ENCODE assay signal across 11 cellular contexts in the genomic region with DNA sequence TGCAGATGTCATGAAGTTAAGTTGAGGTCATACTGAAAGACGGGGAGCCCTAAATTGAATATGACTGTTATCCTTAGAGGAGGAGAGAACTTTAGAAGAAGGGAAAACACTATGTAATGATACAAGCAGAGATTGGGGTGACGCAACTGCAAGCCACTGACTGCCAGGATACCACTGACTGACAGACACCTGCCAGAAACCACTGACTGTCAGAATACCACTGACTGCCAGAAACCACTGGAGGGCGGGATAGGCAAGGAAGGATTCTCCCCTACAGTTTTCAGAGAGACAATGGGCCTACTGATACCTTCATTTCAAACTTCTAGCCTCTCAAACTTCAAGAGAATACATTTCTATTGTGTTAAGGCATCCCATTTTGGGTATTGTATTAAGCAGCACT.
DNase-seq lines count a peak whose midpoint lies in the region; ATAC-seq and TF ChIP-seq lines count a peak whose summit lies in the region.
"Had no signal": no experiment of that assay in that cellular context is flagged by ENCODE, and none has a peak within 500 bp of the region (broad histone marks: within the 10 kb centered on the region; RNA-seq: fewer than 3 reads in every experiment).

No MANE protein-coding gene starts in this region.

- H3K27me3 Mint-ChIP-seq in activated naive CD8-positive, alpha-beta T cell treated with anti-CD3 and anti-CD28 coated beads, Interleukin-2, amount 50 U/mL, for 24 hours: no peaks in the 10 kb centered on the region
- H3K27me3 Mint-ChIP-seq: activated naive CD8-positive, alpha-beta T cell treated with anti-CD3 and anti-CD28 coated beads, Interleukin-2, amount 10 ng/mL, durations not matched to agents 7 days and 5 days had no signal

- no peak overlapping the region for H3K4me3 ChIP-seq in HAP-1
- no peak overlapping the region for H3K4me3 ChIP-seq in colonic mucosa
- H3K4me3 ChIP-seq: thoracic aorta had no signal

- H3K27ac ChIP-seq in C4-2B (no peak overlapping the region), colonic mucosa (no peak overlapping the region)
- H3K27ac ChIP-seq: thoracic aorta had no signal

- no peaks in the 10 kb centered on the region for H3K9me3 Mint-ChIP-seq in activated naive CD8-positive, alpha-beta T cell treated with anti-CD3 and anti-CD28 coated beads, Interleukin-2, amount 50 U/mL, for 24 hours
- H3K9me3 Mint-ChIP-seq: activated naive CD8-positive, alpha-beta T cell treated with anti-CD3 and anti-CD28 coated beads, Interleukin-2, amount 10 ng/mL, durations not matched to agents 7 days and 5 days had no signal

- in situ Hi-C loops in HAP-1 (cut with MboI; ENCODE audit: low sequenced_read_pairs): no loop called here

- no peak overlapping the region for H3K9ac ChIP-seq in colonic mucosa (ENCODE audit: low read depth in 2 of 2, low read length in 2 of 2)

- TF ChIP-seq CTCF in C4-2B (conservative IDR thresholded peaks at IDR 0.05): peak; percentile 27
- TF ChIP-seq CTCF in colonic mucosa (IDR thresholded peaks at IDR 0.05): no peak

- H3K4me3 Mint-ChIP-seq in activated naive CD8-positive, alpha-beta T cell treated with anti-CD3 and anti-CD28 coated beads, Interleukin-2, amount 50 U/mL, for 24 hours: no peak overlapping the region
- H3K4me3 Mint-ChIP-seq: activated naive CD8-positive, alpha-beta T cell treated with anti-CD3 and anti-CD28 coated beads, Interleukin-2, amount 10 ng/mL, durations not matched to agents 7 days and 5 days had no signal

- H3K27ac Mint-ChIP-seq in activated naive CD8-positive, alpha-beta T cell treated with anti-CD3 and anti-CD28 coated beads, Interleukin-2, amount 50 U/mL, for 24 hours: no peak overlapping the region
- H3K27ac Mint-ChIP-seq: activated naive CD8-positive, alpha-beta T cell treated with anti-CD3 and anti-CD28 coated beads, Interleukin-2, amount 10 ng/mL, durations not matched to agents 7 days and 5 days had no signal

- H3K36me3 ChIP-seq in HAP-1 (replicated peaks) (no peaks in the 10 kb centered on the region), colonic mucosa (no peaks in the 10 kb centered on the region)
- H3K36me3 ChIP-seq: thoracic aorta had no signal

- no peak for ATAC-seq in GM19395 (IDR thresholded peaks at IDR 0.05; ENCODE audit: unreplicated experiment)
- no peak for ATAC-seq in HG03354 (IDR thresholded peaks at IDR 0.05; ENCODE audit: poor library complexity, severe bottlenecking, unreplicated experiment)
- ATAC-seq in activated naive CD8-positive, alpha-beta T cell treated with anti-CD3 and anti-CD28 coated beads, Interleukin-2, amount 50 U/mL, for 24 hours: no peak

- intact Hi-C loops in colonic mucosa (cut with DNase I): no loop called here

- H3K9me3 ChIP-seq in HAP-1: no peaks in the 10 kb centered on the region
- no peaks in the 10 kb centered on the region for H3K9me3 ChIP-seq in colonic mucosa
- H3K9me3 ChIP-seq: thoracic aorta had no signal

- H3K4me1 ChIP-seq in HAP-1 (no peaks in the 10 kb centered on the region), colonic mucosa (no peaks in the 10 kb centered on the region)

- no peaks in the 10 kb centered on the region for H3K36me3 Mint-ChIP-seq in activated naive CD8-positive, alpha-beta T cell treated with anti-CD3 and anti-CD28 coated beads, Interleukin-2, amount 50 U/mL, for 24 hours (ENCODE audit: low read depth)
- H3K36me3 Mint-ChIP-seq: activated naive CD8-positive, alpha-beta T cell treated with anti-CD3 and anti-CD28 coated beads, Interleukin-2, amount 10 ng/mL, durations not matched to agents 7 days and 5 days had no signal

- H3K27me3 ChIP-seq in HAP-1 (ENCODE audit: low read depth): no peaks in the 10 kb centered on the region
- H3K27me3 ChIP-seq in colonic mucosa: no peaks in the 10 kb centered on the region

- DNase-seq in HAP-1 (ENCODE audit: low spot score in 2 of 2) (peak; percentile 8 to 29), OCI-M1 (lab: John Stamatoyannopoulos, UW) (peak; percentile 32), islet precursor cell (peak; percentile 72), colonic mucosa (no peak)
- no peak for DNase-seq in activated naive CD8-positive, alpha-beta T cell treated with anti-CD3 and anti-CD28 coated beads, Interleukin-2, amount 50 U/mL, for 24 hours
- DNase-seq: activated naive CD8-positive, alpha-beta T cell treated with anti-CD3 and anti-CD28 coated beads, Interleukin-2, amount 10 ng/mL, durations not matched to agents 7 days and 5 days; NCI-H1417 treated with DMSO at 0.1 percent for 48 hours had no signal

- H3K4me1 Mint-ChIP-seq in activated naive CD8-positive, alpha-beta T cell treated with anti-CD3 and anti-CD28 coated beads, Interleukin-2, amount 50 U/mL, for 24 hours: no peaks in the 10 kb centered on the region
- H3K4me1 Mint-ChIP-seq: activated naive CD8-positive, alpha-beta T cell treated with anti-CD3 and anti-CD28 coated beads, Interleukin-2, amount 10 ng/mL, durations not matched to agents 7 days and 5 days had no signal

Comparison
In these comparisons a context has a peak if more than half of its experiments do, and no peak if none do; other contexts are left out.
1. DNase-seq: peak in HAP-1 (2 of 2), OCI-M1 (single experiment) and islet precursor cell (single experiment); none in activated naive CD8-positive, alpha-beta T cell treated with anti-CD3 and anti-CD28 coated beads, Interleukin-2, amount 50 U/mL, for 24 hours (single experiment) and colonic mucosa (single experiment).